1 cellular context compared by ENCODE assay signal in the genomic region with DNA sequence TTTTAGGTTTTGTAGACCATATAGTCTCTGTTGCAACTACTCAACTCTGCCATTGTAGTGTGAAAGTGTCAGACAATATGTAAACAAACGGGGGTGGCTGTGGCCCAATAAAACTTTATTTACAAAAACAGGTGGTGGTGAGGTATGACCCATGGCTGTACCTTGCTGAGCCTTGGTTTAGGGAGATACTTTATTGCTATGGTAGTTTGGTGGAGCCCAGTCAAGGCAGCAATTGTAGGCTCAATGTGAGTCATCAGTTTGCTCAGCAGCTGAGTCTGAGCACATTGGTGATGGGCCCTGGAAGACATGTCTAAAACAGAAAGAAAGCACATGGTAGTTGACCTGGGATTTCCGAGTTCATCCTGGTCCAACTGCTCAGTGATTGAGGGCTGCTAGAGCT.
TF ChIP-seq lines count a peak whose summit lies in the region.

No MANE protein-coding gene starts in this region.

TF ChIP-seq in GM23338, 12 proteins besides CTCF, POLR2A, EP300 and RAD21 (continued from another document):
- TF ChIP-seq, protein P1, sequence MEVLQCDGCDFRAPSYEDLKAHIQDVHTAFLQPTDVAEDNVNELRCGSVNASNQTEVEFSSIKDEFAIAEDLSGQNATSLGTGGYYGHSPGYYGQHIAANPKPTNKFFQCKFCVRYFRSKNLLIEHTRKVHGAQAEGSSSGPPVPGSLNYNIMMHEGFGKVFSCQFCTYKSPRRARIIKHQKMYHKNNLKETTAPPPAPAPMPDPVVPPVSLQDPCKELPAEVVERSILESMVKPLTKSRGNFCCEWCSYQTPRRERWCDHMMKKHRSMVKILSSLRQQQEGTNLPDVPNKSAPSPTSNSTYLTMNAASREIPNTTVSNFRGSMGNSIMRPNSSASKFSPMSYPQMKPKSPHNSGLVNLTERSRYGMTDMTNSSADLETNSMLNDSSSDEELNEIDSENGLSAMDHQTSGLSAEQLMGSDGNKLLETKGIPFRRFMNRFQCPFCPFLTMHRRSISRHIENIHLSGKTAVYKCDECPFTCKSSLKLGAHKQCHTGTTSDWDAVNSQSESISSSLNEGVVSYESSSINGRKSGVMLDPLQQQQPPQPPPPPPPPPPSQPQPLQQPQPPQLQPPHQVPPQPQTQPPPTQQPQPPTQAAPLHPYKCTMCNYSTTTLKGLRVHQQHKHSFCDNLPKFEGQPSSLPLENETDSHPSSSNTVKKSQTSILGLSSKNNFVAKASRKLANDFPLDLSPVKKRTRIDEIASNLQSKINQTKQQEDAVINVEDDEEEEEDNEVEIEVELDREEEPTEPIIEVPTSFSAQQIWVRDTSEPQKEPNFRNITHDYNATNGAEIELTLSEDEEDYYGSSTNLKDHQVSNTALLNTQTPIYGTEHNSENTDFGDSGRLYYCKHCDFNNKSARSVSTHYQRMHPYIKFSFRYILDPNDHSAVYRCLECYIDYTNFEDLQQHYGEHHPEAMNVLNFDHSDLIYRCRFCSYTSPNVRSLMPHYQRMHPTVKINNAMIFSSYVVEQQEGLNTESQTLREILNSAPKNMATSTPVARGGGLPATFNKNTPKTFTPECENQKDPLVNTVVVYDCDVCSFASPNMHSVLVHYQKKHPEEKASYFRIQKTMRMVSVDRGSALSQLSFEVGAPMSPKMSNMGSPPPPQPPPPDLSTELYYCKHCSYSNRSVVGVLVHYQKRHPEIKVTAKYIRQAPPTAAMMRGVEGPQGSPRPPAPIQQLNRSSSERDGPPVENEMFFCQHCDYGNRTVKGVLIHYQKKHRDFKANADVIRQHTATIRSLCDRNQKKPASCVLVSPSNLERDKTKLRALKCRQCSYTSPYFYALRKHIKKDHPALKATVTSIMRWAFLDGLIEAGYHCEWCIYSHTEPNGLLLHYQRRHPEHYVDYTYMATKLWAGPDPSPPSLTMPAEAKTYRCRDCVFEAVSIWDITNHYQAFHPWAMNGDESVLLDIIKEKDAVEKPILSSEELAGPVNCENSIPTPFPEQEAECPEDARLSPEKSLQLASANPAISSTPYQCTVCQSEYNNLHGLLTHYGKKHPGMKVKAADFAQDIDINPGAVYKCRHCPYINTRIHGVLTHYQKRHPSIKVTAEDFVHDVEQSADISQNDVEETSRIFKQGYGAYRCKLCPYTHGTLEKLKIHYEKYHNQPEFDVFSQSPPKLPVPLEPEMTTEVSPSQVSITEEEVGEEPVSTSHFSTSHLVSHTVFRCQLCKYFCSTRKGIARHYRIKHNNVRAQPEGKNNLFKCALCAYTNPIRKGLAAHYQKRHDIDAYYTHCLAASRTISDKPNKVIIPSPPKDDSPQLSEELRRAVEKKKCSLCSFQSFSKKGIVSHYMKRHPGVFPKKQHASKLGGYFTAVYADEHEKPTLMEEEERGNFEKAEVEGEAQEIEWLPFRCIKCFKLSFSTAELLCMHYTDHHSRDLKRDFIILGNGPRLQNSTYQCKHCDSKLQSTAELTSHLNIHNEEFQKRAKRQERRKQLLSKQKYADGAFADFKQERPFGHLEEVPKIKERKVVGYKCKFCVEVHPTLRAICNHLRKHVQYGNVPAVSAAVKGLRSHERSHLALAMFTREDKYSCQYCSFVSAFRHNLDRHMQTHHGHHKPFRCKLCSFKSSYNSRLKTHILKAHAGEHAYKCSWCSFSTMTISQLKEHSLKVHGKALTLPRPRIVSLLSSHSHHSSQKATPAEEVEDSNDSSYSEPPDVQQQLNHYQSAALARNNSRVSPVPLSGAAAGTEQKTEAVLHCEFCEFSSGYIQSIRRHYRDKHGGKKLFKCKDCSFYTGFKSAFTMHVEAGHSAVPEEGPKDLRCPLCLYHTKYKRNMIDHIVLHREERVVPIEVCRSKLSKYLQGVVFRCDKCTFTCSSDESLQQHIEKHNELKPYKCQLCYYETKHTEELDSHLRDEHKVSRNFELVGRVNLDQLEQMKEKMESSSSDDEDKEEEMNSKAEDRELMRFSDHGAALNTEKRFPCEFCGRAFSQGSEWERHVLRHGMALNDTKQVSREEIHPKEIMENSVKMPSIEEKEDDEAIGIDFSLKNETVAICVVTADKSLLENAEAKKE (CRISPR knock-in tag; IDR thresholded peaks at IDR 0.05): no peak
- TF ChIP-seq ZNF331 (CRISPR knock-in tag; IDR thresholded peaks at IDR 0.05; ENCODE audit: low read depth): no peak
- no peak for TF ChIP-seq ETS1 (IDR thresholded peaks at IDR 0.05)
- TF ChIP-seq JUNB (IDR thresholded peaks at IDR 0.05; ENCODE audit: unreplicated experiment): no peak
- no peak for TF ChIP-seq CREB1 (CRISPR knock-in tag; IDR thresholded peaks at IDR 0.05; ENCODE audit: low read depth)
- no peak for TF ChIP-seq EZH2 (IDR thresholded peaks at IDR 0.05; ENCODE audit: low read depth, unreplicated experiment)
- TF ChIP-seq NANOG (IDR thresholded peaks at IDR 0.05; ENCODE audit: borderline replicate concordance): no peak
- no peak for TF ChIP-seq POLR2AphosphoS5 (IDR thresholded peaks at IDR 0.05; ENCODE audit: low read depth)
